18 cellular contexts compared by ENCODE assay signal in genomic region chr22:23817146-23817545, GRCh38. TPM values are rescaled to one million over a fixed set of nuclear protein-coding genes. Genes with fewer than 3 reads are reported as not detected.
A peak's percentile ranks its signal among the peaks of the same experiment; 100 is the strongest.
DNase-seq lines count a peak whose midpoint lies in the region; ATAC-seq, FAIRE-seq and TF ChIP-seq lines count a peak whose summit lies in the region.
"Had no signal": no experiment of that assay in that cellular context is flagged by ENCODE, and none has a peak within 500 bp of the region (broad histone marks: within the 10 kb centered on the region; RNA-seq: fewer than 3 reads in every experiment).

No MANE protein-coding gene starts in this region.

- no peak for ATAC-seq in activated CD8-positive, alpha-beta memory T cell treated with anti-CD3 and anti-CD28 coated beads, Interleukin-2, amount 10 ng/mL, durations not matched to agents 7 days and 5 days
- ATAC-seq in activated T-helper 17 cell treated with anti-CD3 and anti-CD28 coated beads, Interleukin-2, amount 50 U/mL, for 72 hours (replicated peaks) = no peak
- ATAC-seq in HepG2 (no peak; the same call in 2 of the 3 replicates), GM18498 (IDR thresholded peaks at IDR 0.05; ENCODE audit: unreplicated experiment) (no peak)
- ATAC-seq: Panc1 had no signal

- intact Hi-C loops in HepG2 (cut with micrococcal nuclease; ENCODE audit: unreplicated experiment) = no loop called here
- intact Hi-C loops in spleen (cut with DNase I; ENCODE audit: low total_unique reads) = no loop called here

- no peak for DNase-seq in activated CD8-positive, alpha-beta memory T cell treated with anti-CD3 and anti-CD28 coated beads, Interleukin-2, amount 10 ng/mL, durations not matched to agents 7 days and 5 days
- no peak for DNase-seq in activated CD8-positive, alpha-beta memory T cell treated with anti-CD3 and anti-CD28 coated beads for 24 hours
- DNase-seq in HepG2 (ENCODE audit: low spot score) (no peak), spleen (peak; percentile 37), epidermal melanocyte (ENCODE audit: insufficient read length, low spot score) (no peak), T1000 (lab: John Stamatoyannopoulos, UW) (no peak)
- DNase-seq: DMS153, EL, NCI-H1092 treated with DMSO at 0.1 percent for 48 hours, NCI-H1694, NCI-H524, SHP77 had no signal

- in situ Hi-C loops in HepG2 (cut with HindIII; ENCODE audit: extremely low pct_ligation_motif_present, low pct_unique_long_range_greater_than_20kb) = no loop called here

- H3K4me1 Mint-ChIP-seq in activated CD8-positive, alpha-beta memory T cell treated with anti-CD3 and anti-CD28 coated beads, Interleukin-2, amount 10 ng/mL, durations not matched to agents 7 days and 5 days = peaks cover 38% of the 10 kb centered on the region
- peaks cover 6% of the 10 kb centered on the region for H3K4me1 Mint-ChIP-seq in activated T-helper 17 cell treated with anti-CD3 and anti-CD28 coated beads, Interleukin-2, amount 50 U/mL, for 72 hours

- POLR2A ChIA-PET in HepG2 (lab: Yijun Ruan, JAX) = no interaction called here

- H3K27me3 ChIP-seq in HepG2 (ENCODE audit: control insufficient read depth in 1 of 2, insufficient read depth in 2 of 2, low read length in 2 of 2) (no peaks in the 10 kb centered on the region), spleen (replicated peaks in 1 of 7) (no peaks in the 10 kb centered on the region)

- H3K36me3 Mint-ChIP-seq in activated CD8-positive, alpha-beta memory T cell treated with anti-CD3 and anti-CD28 coated beads, Interleukin-2, amount 10 ng/mL, durations not matched to agents 7 days and 5 days = peaks cover 54% of the 10 kb centered on the region
- H3K36me3 Mint-ChIP-seq in activated T-helper 17 cell treated with anti-CD3 and anti-CD28 coated beads, Interleukin-2, amount 50 U/mL, for 72 hours (ENCODE audit: low read depth) = peaks cover 88% of the 10 kb centered on the region

- TF ChIP-seq POLR2A in HepG2 (IDR thresholded peaks at IDR 0.05; ENCODE audit: insufficient read depth in 1 of 2, low read depth in 2 of 2, low read length in 2 of 2) (no peak), spleen (IDR thresholded peaks at IDR 0.05) (no peak)

- H3K36me3 ChIP-seq in HepG2 (replicated peaks in 1 of 2; ENCODE audit: control insufficient read depth in 1 of 2, insufficient read depth in 2 of 2, low read length in 2 of 2) (peaks cover 26 to 43% of the 10 kb centered on the region in 2 experiments), spleen (peaks cover 4 to 100% (median 68%) of the 10 kb centered on the region in 6 donors)

- no peaks in the 10 kb centered on the region for H4K20me1 ChIP-seq in HepG2 (ENCODE audit: insufficient read depth, low read length)

- TF ChIP-seq RAD21 in HepG2 (CRISPR knock-in tag; IDR thresholded peaks at IDR 0.05) = no peak

- TF ChIP-seq EP300 in HepG2 (IDR thresholded peaks at IDR 0.05; ENCODE audit: low read depth in 2 of 2, low read length in 2 of 2) (no peak), HepG2 (CRISPR knock-in tag; IDR thresholded peaks at IDR 0.05; ENCODE audit: borderline replicate concordance) (no peak)

- no peak for TF ChIP-seq CTCF in HepG2 (CRISPR knock-in tag; IDR thresholded peaks at IDR 0.05)
- TF ChIP-seq CTCF in spleen (IDR thresholded peaks at IDR 0.05 in 8 of 11, conservative IDR thresholded peaks at IDR 0.05 in 3 of 11) = no peak

- WGBS in HepG2 (ENCODE audit: low lambda C conversion rate) = 97% methylated on average over 6 of the region's 6 CpGs
- 90 to 98% (median 95%) methylated on average over 6 of the region's 6 CpGs for WGBS in spleen, 5 donors

- no peak overlapping the region for H3K4me2 ChIP-seq in HepG2 (ENCODE audit: low read depth, low read length)

- CTCF ChIA-PET in activated CD8-positive, alpha-beta memory T cell treated with anti-CD3 and anti-CD28 coated beads, Interleukin-2, amount 10 ng/mL, durations not matched to agents 7 days and 5 days (lab: Charles Lee) = no interaction called here
- CTCF ChIA-PET in HepG2 (lab: Yijun Ruan, JAX; ENCODE audit: low intra/inter-chr PET ratio, low total read pairs) = no interaction called here

- H2AFZ ChIP-seq in HepG2 (ENCODE audit: low read length) = no peak overlapping the region

- peak overlapping the region; percentile 21 for H3K27ac Mint-ChIP-seq in activated CD8-positive, alpha-beta memory T cell treated with anti-CD3 and anti-CD28 coated beads, Interleukin-2, amount 10 ng/mL, durations not matched to agents 7 days and 5 days
- H3K27ac Mint-ChIP-seq in activated T-helper 17 cell treated with anti-CD3 and anti-CD28 coated beads, Interleukin-2, amount 50 U/mL, for 72 hours = peak overlapping the region; percentile 24

- H3K4me3 Mint-ChIP-seq in activated CD8-positive, alpha-beta memory T cell treated with anti-CD3 and anti-CD28 coated beads, Interleukin-2, amount 10 ng/mL, durations not matched to agents 7 days and 5 days = no peak overlapping the region
- no peak overlapping the region for H3K4me3 Mint-ChIP-seq in activated T-helper 17 cell treated with anti-CD3 and anti-CD28 coated beads, Interleukin-2, amount 50 U/mL, for 72 hours
- H3K4me3 Mint-ChIP-seq: CD14-positive monocyte had no signal

- H3K9me3 ChIP-seq in HepG2 (ENCODE audit: low read length) (no peaks in the 10 kb centered on the region), spleen (no peaks in the 10 kb centered on the region)
- H3K9me3 ChIP-seq: HAP-1 had no signal

- H3K27me3 Mint-ChIP-seq in activated CD8-positive, alpha-beta memory T cell treated with anti-CD3 and anti-CD28 coated beads, Interleukin-2, amount 10 ng/mL, durations not matched to agents 7 days and 5 days = no peaks in the 10 kb centered on the region
- H3K27me3 Mint-ChIP-seq in activated T-helper 17 cell treated with anti-CD3 and anti-CD28 coated beads, Interleukin-2, amount 50 U/mL, for 72 hours = no peaks in the 10 kb centered on the region

- H3K27ac ChIP-seq in HepG2 (ENCODE audit: extremely low read length, insufficient read depth, low read length) = no peak overlapping the region
- H3K27ac ChIP-seq in spleen = no peak overlapping the region

- no peaks in the 10 kb centered on the region for H3K79me2 ChIP-seq in HepG2 (ENCODE audit: insufficient read depth, low read length)

- H3K9ac ChIP-seq in HepG2 (ENCODE audit: insufficient read depth, low read depth, low read length) = no peak overlapping the region

- no peaks in the 10 kb centered on the region for H3K9me3 Mint-ChIP-seq in activated CD8-positive, alpha-beta memory T cell treated with anti-CD3 and anti-CD28 coated beads, Interleukin-2, amount 10 ng/mL, durations not matched to agents 7 days and 5 days (ENCODE audit: low read depth)
- no peaks in the 10 kb centered on the region for H3K9me3 Mint-ChIP-seq in activated T-helper 17 cell treated with anti-CD3 and anti-CD28 coated beads, Interleukin-2, amount 50 U/mL, for 72 hours

- H3K4me3 ChIP-seq in HepG2 (replicated peaks in 1 of 3; ENCODE audit: insufficient read depth in 1 of 3, low read depth in 2 of 3, low read length in 3 of 3) (no peak overlapping the region), spleen (no peak overlapping the region)
- H3K4me3 ChIP-seq: HAP-1 had no signal

- BruUV-seq in HepG2 (replicated peaks; lab: Mats Ljungman, UMichigan) = TSS peak; percentile 16

- no peak for FAIRE-seq in HepG2 (lab: Jason Lieb, UNC)

- no peaks in the 10 kb centered on the region for H3K4me1 ChIP-seq in HepG2 (ENCODE audit: insufficient read depth, low read length)
- peaks cover 5 to 45% (median 27%) of the 10 kb centered on the region in 6 donors for H3K4me1 ChIP-seq in spleen
- H3K4me1 ChIP-seq: HAP-1 had no signal

RNA-seq across cellular contexts. Expression of gene DERL3, which starts 21.7 kb away (rescaled TPM):
- total RNA-seq in activated CD8-positive, alpha-beta memory T cell treated with anti-CD3 and anti-CD28 coated beads, Interleukin-2, amount 10 ng/mL, durations not matched to agents 7 days and 5 days = 10 to 100 TPM; 14.6 to 18.1 TPM
- 1 to 10 TPM; 5.0 to 9.3 TPM for total RNA-seq in activated T-helper 17 cell treated with anti-CD3 and anti-CD28 coated beads, Interleukin-2, amount 50 U/mL, for 72 hours
- total RNA-seq in HepG2 (2016; rRNA removed; fragmentation: Illumina TruSeq; extraction: Trizol) (not detected in 2 replicates), spleen (10 to 100 TPM; 10.2 to 62.8 (median 30.4) TPM)
- total RNA-seq in HepG2 (2016; cell fraction: cytosol; rRNA removed; fragmentation: Illumina TruSeq; extraction: Trizol; ENCODE audit: low read depth) = not detected in 2 replicates
- not detected in 2 replicates for total RNA-seq in HepG2 (2016; cell fraction: insoluble cytoplasmic fraction; rRNA removed; fragmentation: Illumina TruSeq; extraction: Trizol)
- total RNA-seq in HepG2 (2016; cell fraction: membrane; rRNA removed; fragmentation: Illumina TruSeq; extraction: Trizol) = not detected in 2 replicates
- total RNA-seq in HepG2 (2016; cell fraction: nucleus; rRNA removed; fragmentation: Illumina TruSeq; extraction: Trizol) = not detected in 2 replicates
- polyA plus RNA-seq in HepG2 (2011; rRNA removed) (not detected in 2 replicates), spleen (10 to 100 TPM; 16.1 to 18.8 (median 17.9) TPM)
- polyA plus RNA-seq in HepG2 (2011; cell fraction: cytosol; rRNA removed) = not detected in 2 replicates
- polyA plus RNA-seq in HepG2 (2011; cell fraction: nucleus; rRNA removed) = not detected in 2 replicates
- polyA plus RNA-seq in HepG2 (2012) = 0.07 TPM in 1 of 2 replicates, not detected in the other
- not detected in 2 replicates for polyA plus RNA-seq in HepG2 (2016; cell fraction: cytosol; fragmentation: Illumina TruSeq; extraction: Trizol; ENCODE audit: low read depth)
- not detected in 2 replicates for polyA plus RNA-seq in HepG2 (2016; cell fraction: insoluble cytoplasmic fraction; fragmentation: Illumina TruSeq; extraction: Trizol; ENCODE audit: low read depth)
- polyA plus RNA-seq in HepG2 (2016; cell fraction: membrane; fragmentation: Illumina TruSeq; extraction: Trizol; ENCODE audit: low read depth) = not detected in 2 replicates
- polyA plus RNA-seq in HepG2 (2016; cell fraction: nucleus; fragmentation: Illumina TruSeq; extraction: Trizol; ENCODE audit: insufficient read depth, low read depth) = not detected in 2 replicates
- 1.4 TPM in 1 of 2 replicates, not detected in the other for polyA minus RNA-seq in HepG2 (2011; rRNA and poly(A)+ RNA removed; ENCODE audit: low replicate concordance)
- polyA minus RNA-seq in HepG2 (2011; cell fraction: cytosol; rRNA and poly(A)+ RNA removed) = not detected in 2 replicates
- polyA minus RNA-seq in HepG2 (2011; cell fraction: nucleus; rRNA and poly(A)+ RNA removed) = not detected in 2 replicates
- total RNA-seq: MCF 10A had no signal

RNA-seq across cellular contexts. Expression of gene SMARCB1, which starts 30.4 kb away (rescaled TPM):
- total RNA-seq in activated CD8-positive, alpha-beta memory T cell treated with anti-CD3 and anti-CD28 coated beads, Interleukin-2, amount 10 ng/mL, durations not matched to agents 7 days and 5 days = 100 to 1,000 TPM; 117 to 137 TPM
- total RNA-seq in activated T-helper 17 cell treated with anti-CD3 and anti-CD28 coated beads, Interleukin-2, amount 50 U/mL, for 72 hours = 10 to 100 TPM; 51.4 to 70.1 TPM
- total RNA-seq in HepG2 (2016; rRNA removed; fragmentation: Illumina TruSeq; extraction: Trizol) (74.0 and 75.8 TPM in 2 replicates), spleen (100 to 1,000 TPM in 2 of 7 donors, 10 to 100 TPM in 5; 72.8 to 166 (median 84.6) TPM)
- total RNA-seq in HepG2 (2016; cell fraction: cytosol; rRNA removed; fragmentation: Illumina TruSeq; extraction: Trizol; ENCODE audit: low read depth) = 49.5 and 56.5 TPM in 2 replicates
- total RNA-seq in HepG2 (2016; cell fraction: insoluble cytoplasmic fraction; rRNA removed; fragmentation: Illumina TruSeq; extraction: Trizol) = 57.1 and 69.6 TPM in 2 replicates
- total RNA-seq in HepG2 (2016; cell fraction: membrane; rRNA removed; fragmentation: Illumina TruSeq; extraction: Trizol) = 60.2 and 66.9 TPM in 2 replicates
- 33.7 and 37.0 TPM in 2 replicates for total RNA-seq in HepG2 (2016; cell fraction: nucleus; rRNA removed; fragmentation: Illumina TruSeq; extraction: Trizol)
- polyA plus RNA-seq in HepG2 (2011; rRNA removed) (150 and 166 TPM in 2 replicates), spleen (100 to 1,000 TPM in 1 of 3 donors, 10 to 100 TPM in 2; 64.2 to 100 (median 86.9) TPM)
- 110 and 129 TPM in 2 replicates for polyA plus RNA-seq in HepG2 (2011; cell fraction: cytosol; rRNA removed)
- polyA plus RNA-seq in HepG2 (2011; cell fraction: nucleus; rRNA removed) = 88.0 and 96.6 TPM in 2 replicates
- polyA plus RNA-seq in HepG2 (2012) = 99.4 and 113 TPM in 2 replicates
- polyA plus RNA-seq in HepG2 (2016; cell fraction: cytosol; fragmentation: Illumina TruSeq; extraction: Trizol; ENCODE audit: low read depth) = 78.3 and 90.9 TPM in 2 replicates
- polyA plus RNA-seq in HepG2 (2016; cell fraction: insoluble cytoplasmic fraction; fragmentation: Illumina TruSeq; extraction: Trizol; ENCODE audit: low read depth) = 127 and 143 TPM in 2 replicates
- 82.2 and 92.9 TPM in 2 replicates for polyA plus RNA-seq in HepG2 (2016; cell fraction: membrane; fragmentation: Illumina TruSeq; extraction: Trizol; ENCODE audit: low read depth)
- polyA plus RNA-seq in HepG2 (2016; cell fraction: nucleus; fragmentation: Illumina TruSeq; extraction: Trizol; ENCODE audit: insufficient read depth, low read depth) = 92.2 and 94.0 TPM in 2 replicates
- polyA minus RNA-seq in HepG2 (2011; rRNA and poly(A)+ RNA removed; ENCODE audit: low replicate concordance) = 77.2 and 97.6 TPM in 2 replicates
- 35.3 and 48.0 TPM in 2 replicates for polyA minus RNA-seq in HepG2 (2011; cell fraction: cytosol; rRNA and poly(A)+ RNA removed)
- polyA minus RNA-seq in HepG2 (2011; cell fraction: nucleus; rRNA and poly(A)+ RNA removed) = 55.2 and 55.9 TPM in 2 replicates

RNA-seq across cellular contexts. Expression of gene SLC2A11, which starts 40.5 kb away (rescaled TPM):
- total RNA-seq in activated CD8-positive, alpha-beta memory T cell treated with anti-CD3 and anti-CD28 coated beads, Interleukin-2, amount 10 ng/mL, durations not matched to agents 7 days and 5 days = 10 to 100 TPM in 1 of 2 experiments, 1 to 10 TPM in 1; 8.1 to 10.7 TPM
- 1 to 10 TPM; 3.8 to 5.9 TPM for total RNA-seq in activated T-helper 17 cell treated with anti-CD3 and anti-CD28 coated beads, Interleukin-2, amount 50 U/mL, for 72 hours
- total RNA-seq in HepG2 (2016; rRNA removed; fragmentation: Illumina TruSeq; extraction: Trizol) (8.9 and 15.2 TPM in 2 replicates), spleen (10 to 100 TPM; 12.0 to 21.7 (median 16.9) TPM)
- total RNA-seq in HepG2 (2016; cell fraction: cytosol; rRNA removed; fragmentation: Illumina TruSeq; extraction: Trizol; ENCODE audit: low read depth) = 9.3 TPM in 2 replicates
- total RNA-seq in HepG2 (2016; cell fraction: insoluble cytoplasmic fraction; rRNA removed; fragmentation: Illumina TruSeq; extraction: Trizol) = 9.3 and 15.6 TPM in 2 replicates
- 18.3 and 19.5 TPM in 2 replicates for total RNA-seq in HepG2 (2016; cell fraction: membrane; rRNA removed; fragmentation: Illumina TruSeq; extraction: Trizol)
- 16.4 and 16.6 TPM in 2 replicates for total RNA-seq in HepG2 (2016; cell fraction: nucleus; rRNA removed; fragmentation: Illumina TruSeq; extraction: Trizol)
- polyA plus RNA-seq in HepG2 (2011; rRNA removed) (15.4 and 18.6 TPM in 2 replicates), spleen (10 to 100 TPM; 15.6 to 23.5 (median 16.2) TPM)
- polyA plus RNA-seq in HepG2 (2011; cell fraction: cytosol; rRNA removed) = 16.1 and 19.7 TPM in 2 replicates
- polyA plus RNA-seq in HepG2 (2011; cell fraction: nucleus; rRNA removed) = 28.4 and 31.3 TPM in 2 replicates
- polyA plus RNA-seq in HepG2 (2012) = 11.1 and 17.5 TPM in 2 replicates
- polyA plus RNA-seq in HepG2 (2016; cell fraction: cytosol; fragmentation: Illumina TruSeq; extraction: Trizol; ENCODE audit: low read depth) = 16.2 and 17.4 TPM in 2 replicates
- 8.6 and 11.3 TPM in 2 replicates for polyA plus RNA-seq in HepG2 (2016; cell fraction: insoluble cytoplasmic fraction; fragmentation: Illumina TruSeq; extraction: Trizol; ENCODE audit: low read depth)
- polyA plus RNA-seq in HepG2 (2016; cell fraction: membrane; fragmentation: Illumina TruSeq; extraction: Trizol; ENCODE audit: low read depth) = 16.1 and 17.7 TPM in 2 replicates
- 31.8 and 34.3 TPM in 2 replicates for polyA plus RNA-seq in HepG2 (2016; cell fraction: nucleus; fragmentation: Illumina TruSeq; extraction: Trizol; ENCODE audit: insufficient read depth, low read depth)
- 11.5 and 32.8 TPM in 2 replicates for polyA minus RNA-seq in HepG2 (2011; rRNA and poly(A)+ RNA removed; ENCODE audit: low replicate concordance)
- 4.7 and 5.8 TPM in 2 replicates for polyA minus RNA-seq in HepG2 (2011; cell fraction: cytosol; rRNA and poly(A)+ RNA removed)
- 21.2 and 32.8 TPM in 2 replicates for polyA minus RNA-seq in HepG2 (2011; cell fraction: nucleus; rRNA and poly(A)+ RNA removed)

RNA-seq across cellular contexts. Expression of gene MMP11, which starts 44.5 kb away (rescaled TPM):
- total RNA-seq in activated CD8-positive, alpha-beta memory T cell treated with anti-CD3 and anti-CD28 coated beads, Interleukin-2, amount 10 ng/mL, durations not matched to agents 7 days and 5 days = 1 to 10 TPM in 1 of 2 experiments, under 1 TPM in 1; 0.91 to 1.0 TPM
- under 1 TPM; 0.45 to 0.50 TPM for total RNA-seq in activated T-helper 17 cell treated with anti-CD3 and anti-CD28 coated beads, Interleukin-2, amount 50 U/mL, for 72 hours
- total RNA-seq in HepG2 (2016; rRNA removed; fragmentation: Illumina TruSeq; extraction: Trizol) (2.7 and 8.9 TPM in 2 replicates), spleen (10 to 100 TPM in 1 of 7 donors, 1 to 10 TPM in 5, under 1 TPM in 1; 0.66 to 11.0 (median 3.3) TPM)
- 1.8 and 2.5 TPM in 2 replicates for total RNA-seq in HepG2 (2016; cell fraction: cytosol; rRNA removed; fragmentation: Illumina TruSeq; extraction: Trizol; ENCODE audit: low read depth)
- total RNA-seq in HepG2 (2016; cell fraction: insoluble cytoplasmic fraction; rRNA removed; fragmentation: Illumina TruSeq; extraction: Trizol) = 2.3 and 8.4 TPM in 2 replicates
- 2.3 and 2.5 TPM in 2 replicates for total RNA-seq in HepG2 (2016; cell fraction: membrane; rRNA removed; fragmentation: Illumina TruSeq; extraction: Trizol)
- total RNA-seq in HepG2 (2016; cell fraction: nucleus; rRNA removed; fragmentation: Illumina TruSeq; extraction: Trizol) = 8.4 and 12.1 TPM in 2 replicates
- polyA plus RNA-seq in HepG2 (2011; rRNA removed) (28.6 and 88.6 TPM in 2 replicates), spleen (1 to 10 TPM; 4.4 to 6.8 (median 4.7) TPM)
- 28.4 and 53.0 TPM in 2 replicates for polyA plus RNA-seq in HepG2 (2011; cell fraction: cytosol; rRNA removed)
- 63.0 and 95.6 TPM in 2 replicates for polyA plus RNA-seq in HepG2 (2011; cell fraction: nucleus; rRNA removed)
- 39.9 and 70.8 TPM in 2 replicates for polyA plus RNA-seq in HepG2 (2012)
- polyA plus RNA-seq in HepG2 (2016; cell fraction: cytosol; fragmentation: Illumina TruSeq; extraction: Trizol; ENCODE audit: low read depth) = 0.88 and 0.92 TPM in 2 replicates
- 3.0 and 3.5 TPM in 2 replicates for polyA plus RNA-seq in HepG2 (2016; cell fraction: insoluble cytoplasmic fraction; fragmentation: Illumina TruSeq; extraction: Trizol; ENCODE audit: low read depth)
- polyA plus RNA-seq in HepG2 (2016; cell fraction: membrane; fragmentation: Illumina TruSeq; extraction: Trizol; ENCODE audit: low read depth) = 1.7 TPM in 2 replicates
- 13.9 and 17.6 TPM in 2 replicates for polyA plus RNA-seq in HepG2 (2016; cell fraction: nucleus; fragmentation: Illumina TruSeq; extraction: Trizol; ENCODE audit: insufficient read depth, low read depth)
- 28.7 TPM in 1 of 2 replicates, not detected in the other for polyA minus RNA-seq in HepG2 (2011; rRNA and poly(A)+ RNA removed; ENCODE audit: low replicate concordance)
- polyA minus RNA-seq in HepG2 (2011; cell fraction: cytosol; rRNA and poly(A)+ RNA removed) = 5.1 and 17.3 TPM in 2 replicates
- polyA minus RNA-seq in HepG2 (2011; cell fraction: nucleus; rRNA and poly(A)+ RNA removed) = 9.9 and 21.9 TPM in 2 replicates
- polyA plus RNA-seq: CD14-positive monocyte had no signal

RNA-seq across cellular contexts. Expression of gene CHCHD10, which starts 49.4 kb away (rescaled TPM):
- total RNA-seq in activated CD8-positive, alpha-beta memory T cell treated with anti-CD3 and anti-CD28 coated beads, Interleukin-2, amount 10 ng/mL, durations not matched to agents 7 days and 5 days = 100 to 1,000 TPM; 155 to 159 TPM
- total RNA-seq in activated T-helper 17 cell treated with anti-CD3 and anti-CD28 coated beads, Interleukin-2, amount 50 U/mL, for 72 hours = 100 to 1,000 TPM in 1 of 2 donors, 10 to 100 TPM in 1; 49.6 to 104 TPM
- 59.1 and 62.8 TPM in 2 replicates for total RNA-seq in HepG2 (2016; rRNA removed; fragmentation: Illumina TruSeq; extraction: Trizol)
- 34.5 and 34.6 TPM in 2 replicates for total RNA-seq in HepG2 (2016; cell fraction: cytosol; rRNA removed; fragmentation: Illumina TruSeq; extraction: Trizol; ENCODE audit: low read depth)
- total RNA-seq in HepG2 (2016; cell fraction: insoluble cytoplasmic fraction; rRNA removed; fragmentation: Illumina TruSeq; extraction: Trizol) = 56.2 and 62.6 TPM in 2 replicates
- total RNA-seq in HepG2 (2016; cell fraction: membrane; rRNA removed; fragmentation: Illumina TruSeq; extraction: Trizol) = 61.2 and 64.2 TPM in 2 replicates
- total RNA-seq in HepG2 (2016; cell fraction: nucleus; rRNA removed; fragmentation: Illumina TruSeq; extraction: Trizol) = 31.4 and 47.6 TPM in 2 replicates
- 37.0 and 60.2 TPM in 2 replicates for polyA plus RNA-seq in HepG2 (2011; rRNA removed)
- 42.3 and 49.1 TPM in 2 replicates for polyA plus RNA-seq in HepG2 (2011; cell fraction: cytosol; rRNA removed)
- polyA plus RNA-seq in HepG2 (2011; cell fraction: nucleus; rRNA removed) = 45.9 and 96.4 TPM in 2 replicates
- 103 and 194 TPM in 2 replicates for polyA plus RNA-seq in HepG2 (2012)
- polyA plus RNA-seq in HepG2 (2016; cell fraction: cytosol; fragmentation: Illumina TruSeq; extraction: Trizol; ENCODE audit: low read depth) = 73.1 and 74.3 TPM in 2 replicates
- 91.0 and 122 TPM in 2 replicates for polyA plus RNA-seq in HepG2 (2016; cell fraction: insoluble cytoplasmic fraction; fragmentation: Illumina TruSeq; extraction: Trizol; ENCODE audit: low read depth)
- polyA plus RNA-seq in HepG2 (2016; cell fraction: membrane; fragmentation: Illumina TruSeq; extraction: Trizol; ENCODE audit: low read depth) = 101 and 107 TPM in 2 replicates
- polyA plus RNA-seq in HepG2 (2016; cell fraction: nucleus; fragmentation: Illumina TruSeq; extraction: Trizol; ENCODE audit: insufficient read depth, low read depth) = 107 and 123 TPM in 2 replicates
- polyA minus RNA-seq in HepG2 (2011; rRNA and poly(A)+ RNA removed; ENCODE audit: low replicate concordance) = 99.0 and 111 TPM in 2 replicates
- 44.8 and 90.8 TPM in 2 replicates for polyA minus RNA-seq in HepG2 (2011; cell fraction: cytosol; rRNA and poly(A)+ RNA removed)
- 4.2 and 14.9 TPM in 2 replicates for polyA minus RNA-seq in HepG2 (2011; cell fraction: nucleus; rRNA and poly(A)+ RNA removed)
- 100 to 1,000 TPM in 1 of 7 donors, 10 to 100 TPM in 6; 16.8 to 101 (median 83.4) TPM for total RNA-seq in spleen
- polyA plus RNA-seq in spleen = 100 to 1,000 TPM; 117 to 189 (median 167) TPM
